ENCODE assay signal across 19 cellular contexts in genomic region chr11:13896990-13897353, GRCh38.
"Had no signal": no experiment of that assay in that cellular context is flagged by ENCODE, and none has a peak within 500 bp of the region (broad histone marks: within the 10 kb centered on the region; RNA-seq: fewer than 3 reads in every experiment).

No MANE protein-coding gene starts in this region.

- H3K27ac ChIP-seq: heart right ventricle, neutrophil, sigmoid colon, skin epidermis, stomach, uterus had no signal

- H3K4me3 ChIP-seq: dorsolateral prefrontal cortex, heart right ventricle, sigmoid colon, skin epidermis, stomach, uterus had no signal

- H3K4me3 Mint-ChIP-seq: central memory CD8-positive, alpha-beta T cell; memory B cell; mesothelial cell of epicardium; natural killer cell had no signal

- H3K27me3 ChIP-seq: heart right ventricle, neutrophil, sigmoid colon, stomach, uterus had no signal

- H3K4me1 ChIP-seq: heart right ventricle, sigmoid colon, stomach, uterus had no signal

- H3K9me3 ChIP-seq: heart right ventricle, neutrophil, sigmoid colon, stomach, uterus had no signal

- H3K9me3 Mint-ChIP-seq: central memory CD8-positive, alpha-beta T cell; memory B cell; mesothelial cell of epicardium; natural killer cell had no signal

- H3K4me1 Mint-ChIP-seq: central memory CD8-positive, alpha-beta T cell had no signal

- ATAC-seq: natural killer cell had no signal

- FAIRE-seq: frontal cortex had no signal

- H3K27ac Mint-ChIP-seq: memory B cell, mesothelial cell of epicardium, natural killer cell had no signal

- DNase-seq: cortex of kidney; effector CD8-positive, alpha-beta T cell; heart right ventricle; hypothalamus; islet precursor cell; natural killer cell; sigmoid colon; stimulated activated CD4-positive, alpha-beta T cell treated with anti-CD3 and anti-CD28 coated beads, Interleukin-12 subunit alpha, Interleukin-12 subunit beta, amount 100 ng/mL, for 4 hours; stimulated activated naive CD4-positive, alpha-beta T cell; stomach; trophoblast cell; uterus had no signal

- H3K36me3 ChIP-seq: heart right ventricle, neutrophil, sigmoid colon, stomach, uterus had no signal

- H3K36me3 Mint-ChIP-seq: mesothelial cell of epicardium, natural killer cell had no signal
